ENCODE assay signal across 7 cellular contexts in genomic region chr19:32867436-32867835, GRCh38. TPM values are rescaled to one million over a fixed set of nuclear protein-coding genes. Genes with fewer than 3 reads are reported as not detected.
A peak's percentile ranks its signal among the peaks of the same experiment; 100 is the strongest.
DNase-seq lines count a peak whose midpoint lies in the region; ATAC-seq, FAIRE-seq and TF ChIP-seq lines count a peak whose summit lies in the region.
"Not testable (repeated sequence)": the region's sequence is repeated elsewhere in the genome, so short reads cannot be mapped to it uniquely, and the experiment has no call there.
"Had no signal": no experiment of that assay in that cellular context is flagged by ENCODE, and none has a peak within 500 bp of the region (broad histone marks: within the 10 kb centered on the region; RNA-seq: fewer than 3 reads in every experiment).

No MANE protein-coding gene starts in this region.

- CTCF ChIA-PET in MCF 10A (lab: Yijun Ruan, JAX), result not testable (repeated sequence)

- not testable (repeated sequence) for H3K4me1 Mint-ChIP-seq in MCF 10A (ENCODE audit: insufficient read depth, unreplicated experiment)

- not testable (repeated sequence) for ATAC-seq in upper lobe of right lung

- DNase-seq in Peyer's patch (peak in 1 of 3 donors; percentile 19), MCF 10A (ENCODE audit: unreplicated experiment) (peak; percentile 17), bronchial epithelial cell (ENCODE audit: low read depth) (peak; percentile 10), epithelial cell of esophagus (ENCODE audit: low read depth) (peak; percentile 13), upper lobe of right lung (peak; percentile 25)

- POLR2A ChIA-PET in MCF 10A (lab: Yijun Ruan, JAX), result not testable (repeated sequence)

- peak overlapping the region in 3 of 4 donors; percentile 2 to 54 (median 47) for H3K4me3 ChIP-seq in Peyer's patch
- not testable (repeated sequence) for H3K4me3 ChIP-seq in bronchial epithelial cell (ENCODE audit: low read depth, low read length); epithelial cell of esophagus (ENCODE audit: low read length); upper lobe of right lung

- not testable (repeated sequence) for TF ChIP-seq POLR2A in Peyer's patch (IDR thresholded peaks at IDR 0.05)

- not testable (repeated sequence) for H3K27ac ChIP-seq in Peyer's patch, upper lobe of right lung

- not testable (repeated sequence) for BruUV-seq in MCF 10A (replicated peaks; lab: Mats Ljungman, UMichigan)

- peaks cover 0 to 21% (median 0%) of the 10 kb centered on the region in 4 donors for H3K4me1 ChIP-seq in Peyer's patch
- H3K4me1 ChIP-seq in upper lobe of right lung, result not testable (repeated sequence)

- H3K4me3 Mint-ChIP-seq in MCF 10A (ENCODE audit: unreplicated experiment), result not testable (repeated sequence)

- H3K36me3 ChIP-seq in Peyer's patch, result peaks cover 0 to 30% (median 0%) of the 10 kb centered on the region in 3 donors
- not testable (repeated sequence) for H3K36me3 ChIP-seq in bronchial epithelial cell (ENCODE audit: control insufficient read depth, insufficient read depth, low read length); upper lobe of right lung

- H3K9me3 Mint-ChIP-seq in MCF 10A (ENCODE audit: unreplicated experiment), result not testable (repeated sequence)

- H3K27me3 Mint-ChIP-seq in MCF 10A (ENCODE audit: insufficient read depth, unreplicated experiment), result not testable (repeated sequence)

- intact Hi-C loops in MCF 10A (cut with micrococcal nuclease); upper lobe of right lung (cut with DNase I): not testable (repeated sequence)

- not testable (repeated sequence) for H3K27me3 ChIP-seq in Peyer's patch; bronchial epithelial cell (ENCODE audit: control insufficient read depth, insufficient read depth, low read length); upper lobe of right lung

- FAIRE-seq in bronchial epithelial cell (lab: Jason Lieb, UNC), result not testable (repeated sequence)

- TF ChIP-seq CTCF in Peyer's patch (IDR thresholded peaks at IDR 0.05); MCF 10A (IDR thresholded peaks at IDR 0.05; ENCODE audit: unreplicated experiment); bronchial epithelial cell (IDR thresholded peaks at IDR 0.05; ENCODE audit: insufficient read depth, low read length, severe bottlenecking); epithelial cell of esophagus (IDR thresholded peaks at IDR 0.05; ENCODE audit: insufficient read depth, low read depth, low read length, missing control alignments); upper lobe of right lung (IDR thresholded peaks at IDR 0.05): not testable (repeated sequence)

- H3K9me3 ChIP-seq in Peyer's patch, upper lobe of right lung: not testable (repeated sequence)

- H3K36me3 Mint-ChIP-seq in MCF 10A (ENCODE audit: insufficient read depth, unreplicated experiment), result not testable (repeated sequence)

- H3K27ac Mint-ChIP-seq in MCF 10A (ENCODE audit: low read depth, unreplicated experiment), result not testable (repeated sequence)

RNA-seq across cellular contexts. Expression of gene SLC7A9, which starts 2.1 kb away (rescaled TPM):
- total RNA-seq in Peyer's patch (1,000 to 10,000 TPM in 1 of 4 donors, 100 to 1,000 TPM in 2, 10 to 100 TPM in 1; 22.3 to 1,183 (median 609) TPM), MCF 10A (2022) (not detected in 2 replicates), bronchial epithelial cell (under 0.01 and 0.26 TPM in 2 replicates), upper lobe of right lung (0.46 TPM)
- total RNA-seq: A172; CD8-positive, alpha-beta T cell had no signal

Comparison
In these comparisons a context has a peak if more than half of its experiments do, and no peak if none do; other contexts are left out.
1. RNA of gene SLC7A9, which starts 2.1 kb away (total RNA-seq): 22.3 to 1,183 TPM in Peyer's patch; 0.46 TPM in upper lobe of right lung (single experiment), not detected in MCF 10A and under 0.01 to 0.26 TPM in bronchial epithelial cell; every median in the first group is over 10 times any median in the second.